In genomic region chr19:38497907-38498306, GRCh38 we compare ENCODE assay signal across 20 cellular contexts.
A peak's percentile ranks its signal among the peaks of the same experiment; 100 is the strongest.
DNase-seq lines count a peak whose midpoint lies in the region; ATAC-seq, FAIRE-seq and TF ChIP-seq lines count a peak whose summit lies in the region.
"Had no signal": no experiment of that assay in that cellular context is flagged by ENCODE, and none has a peak within 500 bp of the region (broad histone marks: within the 10 kb centered on the region; RNA-seq: fewer than 3 reads in every experiment).

No MANE protein-coding gene starts in this region.

- H4K91ac ChIP-seq in H1 (replicated peaks; ENCODE audit: insufficient read length, low read length), result peak overlapping the region; percentile 40

- H3K27me3 ChIP-seq in breast epithelium, result no peaks in the 10 kb centered on the region
- H3K27me3 ChIP-seq in H1 (replicated peaks in 1 of 4; ENCODE audit: control insufficient read depth in 3 of 4, extremely low read depth in 1 of 4, insufficient read depth in 3 of 4, low read length in 3 of 4), result no peaks in the 10 kb centered on the region
- no peaks in the 10 kb centered on the region for H3K27me3 ChIP-seq in naive thymus-derived CD4-positive, alpha-beta T cell (ENCODE audit: control insufficient read depth in 2 of 2, insufficient read depth in 2 of 2, low read length in 2 of 2)
- H3K27me3 ChIP-seq in A673 (replicated peaks; ENCODE audit: insufficient read depth, low read depth, low read length, poor library complexity), result no peaks in the 10 kb centered on the region

- TF ChIP-seq CTCF in MCF 10A (IDR thresholded peaks at IDR 0.05; ENCODE audit: unreplicated experiment) (no peak), breast epithelium (IDR thresholded peaks at IDR 0.05) (no peak), H1 (IDR thresholded peaks at IDR 0.05; ENCODE audit: control extremely low read depth in 1 of 3, insufficient read depth in 1 of 3, low read depth in 1 of 3, low read length in 3 of 3) (no peak), A673 (conservative IDR thresholded peaks at IDR 0.05; ENCODE audit: low read depth, low read length) (no peak)

- H4K5ac ChIP-seq in H1 (ENCODE audit: insufficient read length, low read depth, low read length), result no peak overlapping the region

- H3K9ac ChIP-seq in H1 (replicated peaks in 1 of 4; ENCODE audit: extremely low read depth in 1 of 4, low read depth in 3 of 4, low read length in 3 of 4), result no peak overlapping the region
- H3K9ac ChIP-seq: KMS-11 had no signal

- H4K20me1 ChIP-seq in H1 (replicated peaks in 1 of 2; ENCODE audit: control insufficient read depth in 1 of 2, insufficient read depth in 2 of 2, low read length in 2 of 2), result peaks cover 0 to 5% of the 10 kb centered on the region in 2 experiments

- H3K27ac ChIP-seq in breast epithelium, result no peak overlapping the region
- no peak overlapping the region for H3K27ac ChIP-seq in H1 (ENCODE audit: low read depth, low read length)
- no peak overlapping the region for H3K27ac ChIP-seq in naive thymus-derived CD4-positive, alpha-beta T cell (ENCODE audit: low read depth, low read length)
- H3K27ac ChIP-seq in A673 (ENCODE audit: low read depth, low read length, poor library complexity, severe bottlenecking), result no peak overlapping the region
- H3K27ac ChIP-seq: KMS-11 had no signal

- CTCF ChIA-PET in MCF 10A (lab: Yijun Ruan, JAX), result no interaction called here
- CTCF ChIA-PET in H1 (lab: Charles Lee; ENCODE audit: partially characterized antibody), result interaction anchor here (7.7 kb wide), 1 partner anchor 19 kb away, joined by 35 read pairs; no protein-coding TSS in a partner anchor
- CTCF ChIA-PET in naive thymus-derived CD4-positive, alpha-beta T cell (lab: Charles Lee), result interaction anchor here (0.6 kb wide), 1 partner anchor 1230 kb away, joined by 3 read pairs; no protein-coding TSS in a partner anchor
- CTCF ChIA-PET in A673 (lab: Charles Lee), result no interaction called here

- TF ChIP-seq EP300 in H1 (IDR thresholded peaks at IDR 0.05; ENCODE audit: borderline replicate concordance in 1 of 2, low read depth in 2 of 2, low read length in 2 of 2), result no peak

- H3K9me3 ChIP-seq in breast epithelium (peaks cover 0 to 4% of the 10 kb centered on the region in 2 donors), H1 (ENCODE audit: insufficient read depth in 2 of 2, low read depth in 1 of 2, low read length in 1 of 2) (no peaks in the 10 kb centered on the region), A673 (ENCODE audit: low read depth, low read length, poor library complexity, severe bottlenecking) (no peaks in the 10 kb centered on the region)
- H3K9me3 ChIP-seq in naive thymus-derived CD4-positive, alpha-beta T cell (ENCODE audit: control insufficient read depth in 2 of 3, low read length in 3 of 3), result no peaks in the 10 kb centered on the region

- H3K27ac Mint-ChIP-seq in MCF 10A (ENCODE audit: low read depth, unreplicated experiment), result peak overlapping the region; percentile 49
- peak overlapping the region; percentile 11 for H3K27ac Mint-ChIP-seq in activated T-helper 17 cell treated with anti-CD3 and anti-CD28 coated beads, Interleukin-2, amount 50 U/mL, for 72 hours
- peak overlapping the region in 1 of 9 donors; percentile 26 for H3K27ac Mint-ChIP-seq in naive thymus-derived CD4-positive, alpha-beta T cell
- H3K27ac Mint-ChIP-seq: CD8-positive, alpha-beta T cell had no signal

- no peak overlapping the region for H3K56ac ChIP-seq in H1 (replicated peaks; ENCODE audit: insufficient read length, low read depth, low read length)

- H3K4me1 Mint-ChIP-seq in MCF 10A (ENCODE audit: insufficient read depth, unreplicated experiment), result no peaks in the 10 kb centered on the region
- no peaks in the 10 kb centered on the region for H3K4me1 Mint-ChIP-seq in activated T-helper 17 cell treated with anti-CD3 and anti-CD28 coated beads, Interleukin-2, amount 50 U/mL, for 72 hours
- peaks cover 0 to 6% (median 0%) of the 10 kb centered on the region in 7 donors for H3K4me1 Mint-ChIP-seq in naive thymus-derived CD4-positive, alpha-beta T cell

- TF ChIP-seq RAD21 in H1 (IDR thresholded peaks at IDR 0.05 in 1 of 2, conservative IDR thresholded peaks at IDR 0.05 in 1 of 2; ENCODE audit: low read depth in 2 of 2, low read length in 2 of 2), result no peak

- H3K36me3 ChIP-seq in breast epithelium, result no peaks in the 10 kb centered on the region
- H3K36me3 ChIP-seq in H1 (ENCODE audit: control insufficient read depth in 2 of 4, insufficient read depth in 4 of 4, low read length in 3 of 4), result peaks cover 2 to 33% (median 17%) of the 10 kb centered on the region in 4 experiments; a peak in 7 of 8 replicates
- no peaks in the 10 kb centered on the region for H3K36me3 ChIP-seq in naive thymus-derived CD4-positive, alpha-beta T cell (ENCODE audit: control insufficient read depth in 2 of 3, insufficient read depth in 3 of 3, low read length in 3 of 3)
- no peaks in the 10 kb centered on the region for H3K36me3 ChIP-seq in A673 (ENCODE audit: insufficient read depth, low read length, poor library complexity, severe bottlenecking)

- no peak overlapping the region for H2BK15ac ChIP-seq in H1 (ENCODE audit: low read length)

- BruUV-seq in MCF 10A (replicated peaks; lab: Mats Ljungman, UMichigan), result no TSS peak
- no TSS peak for BruUV-seq in A673 (replicated peaks; lab: Mats Ljungman, UMichigan)

- no peaks in the 10 kb centered on the region for H3K36me3 Mint-ChIP-seq in MCF 10A (ENCODE audit: insufficient read depth, unreplicated experiment)
- peaks cover 26% of the 10 kb centered on the region for H3K36me3 Mint-ChIP-seq in activated T-helper 17 cell treated with anti-CD3 and anti-CD28 coated beads, Interleukin-2, amount 50 U/mL, for 72 hours (ENCODE audit: low read depth)
- no peaks in the 10 kb centered on the region for H3K36me3 Mint-ChIP-seq in naive thymus-derived CD4-positive, alpha-beta T cell
- H3K36me3 Mint-ChIP-seq: CD14-positive monocyte; CD8-positive, alpha-beta T cell; IgD-negative memory B cell had no signal

- FAIRE-seq in H1 (lab: Jason Lieb, UNC), result no peak
- FAIRE-seq: A204.1, D721Med, G401.6, GM19239, H54 had no signal

- POLR2A ChIA-PET in MCF 10A (lab: Yijun Ruan, JAX), result no interaction called here
- POLR2A ChIA-PET in H1 (lab: Charles Lee; ENCODE audit: partially characterized antibody), result interaction anchor here (1.0 to 1.5 kb wide), 2 partner anchors 14 to 415 kb away, joined by 3 to 4 read pairs; no protein-coding TSS in a partner anchor
- POLR2A ChIA-PET in naive thymus-derived CD4-positive, alpha-beta T cell (lab: Charles Lee), result no interaction called here
- POLR2A ChIA-PET in A673 (lab: Charles Lee; ENCODE audit: low non-redundant PET), result no interaction called here

- H3K23me2 ChIP-seq in H1 (ENCODE audit: low read depth, low read length), result no peaks in the 10 kb centered on the region

- no peaks in the 10 kb centered on the region for H3K4me1 ChIP-seq in breast epithelium
- peaks cover 0 to 3% (median 1%) of the 10 kb centered on the region in 4 experiments; a peak in 3 of 7 replicates for H3K4me1 ChIP-seq in H1 (replicated peaks in 1 of 4; ENCODE audit: control insufficient read depth in 3 of 4, insufficient read depth in 4 of 4, low read length in 3 of 4)
- H3K4me1 ChIP-seq in naive thymus-derived CD4-positive, alpha-beta T cell (ENCODE audit: control insufficient read depth in 2 of 2, insufficient read depth in 2 of 2, low read length in 2 of 2), result no peaks in the 10 kb centered on the region
- H3K4me1 ChIP-seq in A673 (ENCODE audit: insufficient read depth, low read length, poor library complexity, severe bottlenecking), result no peaks in the 10 kb centered on the region

- no peak overlapping the region for H2BK12ac ChIP-seq in H1 (ENCODE audit: low read depth, low read length)

- no peak overlapping the region for H3K4ac ChIP-seq in H1 (replicated peaks; ENCODE audit: insufficient read length, low read depth, low read length)

- H3K23ac ChIP-seq in H1 (ENCODE audit: insufficient read length), result no peak overlapping the region

- H3K9me3 Mint-ChIP-seq in MCF 10A (ENCODE audit: unreplicated experiment), result no peaks in the 10 kb centered on the region
- no peaks in the 10 kb centered on the region for H3K9me3 Mint-ChIP-seq in activated T-helper 17 cell treated with anti-CD3 and anti-CD28 coated beads, Interleukin-2, amount 50 U/mL, for 72 hours
- peaks cover 0 to 2% (median 0%) of the 10 kb centered on the region in 11 donors for H3K9me3 Mint-ChIP-seq in naive thymus-derived CD4-positive, alpha-beta T cell
- H3K9me3 Mint-ChIP-seq: CD8-positive, alpha-beta T cell had no signal

- no peak overlapping the region for H3K4me3 Mint-ChIP-seq in MCF 10A (ENCODE audit: unreplicated experiment)
- H3K4me3 Mint-ChIP-seq in activated T-helper 17 cell treated with anti-CD3 and anti-CD28 coated beads, Interleukin-2, amount 50 U/mL, for 72 hours, result no peak overlapping the region
- no peak overlapping the region for H3K4me3 Mint-ChIP-seq in naive thymus-derived CD4-positive, alpha-beta T cell
- H3K4me3 Mint-ChIP-seq: CD14-positive monocyte; CD8-positive, alpha-beta T cell; IgD-negative memory B cell had no signal

- H2BK120ac ChIP-seq in H1 (replicated peaks; ENCODE audit: low read depth, low read length), result no peak overlapping the region

- H3K79me1 ChIP-seq in H1 (ENCODE audit: low read depth, low read length), result no peaks in the 10 kb centered on the region

- DNase-seq in MCF 10A (ENCODE audit: unreplicated experiment) (no peak), breast epithelium (ENCODE audit: low spot score in 2 of 2) (no peak), H1 (ENCODE audit: low read depth in 1 of 2, low spot score in 2 of 2) (no peak), A673 (ENCODE audit: low spot score) (no peak), glomerular visceral epithelial cell (ENCODE audit: extremely low spot score) (no peak)
- DNase-seq in naive thymus-derived CD4-positive, alpha-beta T cell, result no peak
- DNase-seq: CD8-positive, alpha-beta T cell; COR-L47; DMS153; DMS79 treated with DMSO at 0.1 percent for 48 hours; EL had no signal

- no peak overlapping the region for H2AK5ac ChIP-seq in H1 (ENCODE audit: low read depth, low read length)

- H3K4me3 ChIP-seq in breast epithelium (no peak overlapping the region), H1 (ENCODE audit: extremely low read depth in 1 of 4, insufficient read depth in 2 of 4, low read depth in 3 of 4, low read length in 4 of 4) (no peak overlapping the region), A673 (ENCODE audit: low read depth, low read length, poor library complexity, severe bottlenecking) (no peak overlapping the region)
- H3K4me3 ChIP-seq in naive thymus-derived CD4-positive, alpha-beta T cell (ENCODE audit: low read length), result no peak overlapping the region

- H2BK20ac ChIP-seq in H1 (ENCODE audit: low read length), result no peak overlapping the region

- no peak for ATAC-seq in activated T-helper 17 cell treated with anti-CD3 and anti-CD28 coated beads, Interleukin-2, amount 50 U/mL, for 72 hours (replicated peaks)
- ATAC-seq in naive thymus-derived CD4-positive, alpha-beta T cell, result no peak
- ATAC-seq: CD8-positive, alpha-beta T cell had no signal

- TF ChIP-seq POLR2A in breast epithelium (IDR thresholded peaks at IDR 0.05) (no peak), H1 (IDR thresholded peaks at IDR 0.05; ENCODE audit: control extremely low read depth in 1 of 2, low read depth in 2 of 2, low read length in 2 of 2) (no peak)

- H3K4me2 ChIP-seq in H1 (ENCODE audit: insufficient read depth in 1 of 2, low read depth in 2 of 2, low read length in 2 of 2), result no peak overlapping the region
- H3K4me2 ChIP-seq: KMS-11 had no signal

- H3K27me3 Mint-ChIP-seq in MCF 10A (ENCODE audit: insufficient read depth, unreplicated experiment), result peaks cover under 1% of the 10 kb centered on the region
- H3K27me3 Mint-ChIP-seq in activated T-helper 17 cell treated with anti-CD3 and anti-CD28 coated beads, Interleukin-2, amount 50 U/mL, for 72 hours, result no peaks in the 10 kb centered on the region
- H3K27me3 Mint-ChIP-seq in naive thymus-derived CD4-positive, alpha-beta T cell, result peaks cover 0 to 4% (median 0%) of the 10 kb centered on the region in 5 donors

- H2BK5ac ChIP-seq in H1 (ENCODE audit: low read depth, low read length), result 0 out of 2 replicates have a peak overlapping the region, but pooled peaks have one; percentile 30

- 89% methylated on average over 4 of the region's 4 CpGs; no CpG with 5 or more reads in 1 of the 2 experiments for WGBS in H1 (ENCODE audit: extremely low coverage in 1 of 2, insufficient coverage in 1 of 2, insufficient read length in 1 of 2, insufficient replicate concordance in 2 of 2, low coverage in 1 of 2, low lambda C conversion rate in 2 of 2, missing lambda C conversion rate in 1 of 2), 2 experiments

- H3K79me2 ChIP-seq in H1 (ENCODE audit: control insufficient read depth in 1 of 2, insufficient read depth in 2 of 2, low read length in 2 of 2), result no peaks in the 10 kb centered on the region

- no peak overlapping the region for H2AFZ ChIP-seq in H1 (ENCODE audit: low read length)

- intact Hi-C loops in MCF 10A (cut with micrococcal nuclease) (no loop called here), breast epithelium (cut with DNase I; ENCODE audit: low total_unique reads) (no loop called here), A673 (cut with micrococcal nuclease; ENCODE audit: unreplicated experiment) (no loop called here)
- intact Hi-C loops in naive thymus-derived CD4-positive, alpha-beta T cell (cut with micrococcal nuclease), result no loop called here

- H4K8ac ChIP-seq in H1 (ENCODE audit: extremely low read depth, insufficient read depth, low read length), result no peak overlapping the region

- no peak overlapping the region for H3K14ac ChIP-seq in H1 (ENCODE audit: insufficient read length)

- no peak overlapping the region for H3K18ac ChIP-seq in H1 (ENCODE audit: extremely low read depth, low read length)

Comparison
In these comparisons a context has a peak if more than half of its experiments do, and no peak if none do; other contexts are left out.
1. CTCF ChIA-PET loops: an anchor here in H1 (7.7 kb wide) and naive thymus-derived CD4-positive, alpha-beta T cell (0.6 kb wide); none called in MCF 10A and A673.